In the genomic region with DNA sequence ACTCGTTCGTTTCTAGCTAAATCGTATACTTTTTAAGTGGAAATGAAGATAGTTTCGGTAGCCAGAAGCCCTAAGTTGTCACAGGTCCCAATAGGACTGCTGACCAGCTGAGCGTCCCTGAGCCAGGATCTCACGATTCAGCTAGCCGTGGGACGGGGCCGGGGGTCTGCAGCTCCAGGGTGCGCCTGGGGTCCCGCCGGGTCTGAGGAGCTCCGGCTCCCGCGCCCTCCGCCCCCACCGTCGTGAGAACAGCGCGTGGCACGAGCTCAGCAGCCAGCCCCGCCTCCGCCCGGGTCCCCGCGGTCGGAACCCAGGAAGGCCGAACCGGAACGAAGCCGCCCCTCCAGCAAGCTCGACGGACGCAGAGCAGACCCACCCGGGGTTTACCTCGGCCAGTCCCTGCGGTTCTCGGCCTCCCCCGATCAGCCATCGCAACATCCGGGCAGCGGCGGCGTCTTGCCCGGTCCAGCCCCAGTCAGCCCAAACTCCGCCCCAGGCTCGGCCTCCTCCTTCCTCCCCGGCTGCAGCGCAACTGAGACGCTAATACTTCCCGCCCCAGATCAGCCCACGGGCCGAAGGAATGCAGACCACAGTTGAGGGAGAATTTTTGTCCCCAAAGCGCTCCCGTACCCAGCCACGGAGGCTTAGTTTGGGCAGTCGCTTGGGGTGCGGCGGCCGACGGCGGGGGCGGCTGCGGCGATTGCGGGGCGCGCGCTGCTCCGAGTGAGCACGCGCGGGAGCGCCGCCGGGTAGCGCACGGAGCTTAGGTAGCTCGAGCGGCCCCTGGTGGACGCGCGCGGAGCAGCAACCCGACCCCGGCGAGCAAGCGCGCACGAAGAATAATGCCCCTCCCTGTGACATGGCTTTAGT, we compare ENCODE assay signal across 1 cellular context.
TF ChIP-seq lines count a peak whose summit lies in the region.

A gene with protein sequence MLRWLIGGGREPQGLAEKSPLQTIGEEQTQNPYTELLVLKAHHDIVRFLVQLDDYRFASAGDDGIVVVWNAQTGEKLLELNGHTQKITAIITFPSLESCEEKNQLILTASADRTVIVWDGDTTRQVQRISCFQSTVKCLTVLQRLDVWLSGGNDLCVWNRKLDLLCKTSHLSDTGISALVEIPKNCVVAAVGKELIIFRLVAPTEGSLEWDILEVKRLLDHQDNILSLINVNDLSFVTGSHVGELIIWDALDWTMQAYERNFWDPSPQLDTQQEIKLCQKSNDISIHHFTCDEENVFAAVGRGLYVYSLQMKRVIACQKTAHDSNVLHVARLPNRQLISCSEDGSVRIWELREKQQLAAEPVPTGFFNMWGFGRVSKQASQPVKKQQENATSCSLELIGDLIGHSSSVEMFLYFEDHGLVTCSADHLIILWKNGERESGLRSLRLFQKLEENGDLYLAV (minus strand): TSS at position 534 of the 870 bp plus-strand sequence. CDS start 96 bp downstream, at position 438.

TF ChIP-seq in HepG2, 621 proteins besides CTCF, POLR2A, EP300 and RAD21 (continued from another document and continues in another):
- TF ChIP-seq MAFG (CRISPR knock-in tag; IDR thresholded peaks at IDR 0.05) = no peak
- TF ChIP-seq NR2F1 (CRISPR knock-in tag; IDR thresholded peaks at IDR 0.05) = no peak
- 0 out of 2 replicates have a peak, but pooled peaks have one; percentile 56 for TF ChIP-seq ZFP41 (CRISPR knock-in tag; IDR thresholded peaks at IDR 0.05; ENCODE audit: borderline replicate concordance)
- no peak for TF ChIP-seq NFRKB (IDR thresholded peaks at IDR 0.05)
- TF ChIP-seq, protein P1, sequence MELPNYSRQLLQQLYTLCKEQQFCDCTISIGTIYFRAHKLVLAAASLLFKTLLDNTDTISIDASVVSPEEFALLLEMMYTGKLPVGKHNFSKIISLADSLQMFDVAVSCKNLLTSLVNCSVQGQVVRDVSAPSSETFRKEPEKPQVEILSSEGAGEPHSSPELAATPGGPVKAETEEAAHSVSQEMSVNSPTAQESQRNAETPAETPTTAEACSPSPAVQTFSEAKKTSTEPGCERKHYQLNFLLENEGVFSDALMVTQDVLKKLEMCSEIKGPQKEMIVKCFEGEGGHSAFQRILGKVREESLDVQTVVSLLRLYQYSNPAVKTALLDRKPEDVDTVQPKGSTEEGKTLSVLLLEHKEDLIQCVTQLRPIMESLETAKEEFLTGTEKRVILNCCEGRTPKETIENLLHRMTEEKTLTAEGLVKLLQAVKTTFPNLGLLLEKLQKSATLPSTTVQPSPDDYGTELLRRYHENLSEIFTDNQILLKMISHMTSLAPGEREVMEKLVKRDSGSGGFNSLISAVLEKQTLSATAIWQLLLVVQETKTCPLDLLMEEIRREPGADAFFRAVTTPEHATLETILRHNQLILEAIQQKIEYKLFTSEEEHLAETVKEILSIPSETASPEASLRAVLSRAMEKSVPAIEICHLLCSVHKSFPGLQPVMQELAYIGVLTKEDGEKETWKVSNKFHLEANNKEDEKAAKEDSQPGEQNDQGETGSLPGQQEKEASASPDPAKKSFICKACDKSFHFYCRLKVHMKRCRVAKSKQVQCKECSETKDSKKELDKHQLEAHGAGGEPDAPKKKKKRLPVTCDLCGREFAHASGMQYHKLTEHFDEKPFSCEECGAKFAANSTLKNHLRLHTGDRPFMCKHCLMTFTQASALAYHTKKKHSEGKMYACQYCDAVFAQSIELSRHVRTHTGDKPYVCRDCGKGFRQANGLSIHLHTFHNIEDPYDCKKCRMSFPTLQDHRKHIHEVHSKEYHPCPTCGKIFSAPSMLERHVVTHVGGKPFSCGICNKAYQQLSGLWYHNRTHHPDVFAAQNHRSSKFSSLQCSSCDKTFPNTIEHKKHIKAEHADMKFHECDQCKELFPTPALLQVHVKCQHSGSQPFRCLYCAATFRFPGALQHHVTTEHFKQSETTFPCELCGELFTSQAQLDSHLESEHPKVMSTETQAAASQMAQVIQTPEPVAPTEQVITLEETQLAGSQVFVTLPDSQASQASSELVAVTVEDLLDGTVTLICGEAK (IDR thresholded peaks at IDR 0.05) = no peak
- TF ChIP-seq, protein P1 (CRISPR knock-in tag; IDR thresholded peaks at IDR 0.05) = peak; percentile 72; the same call in 1 of the 2 replicates
- 0 out of 2 replicates have a peak, but pooled peaks have one; percentile 41 for TF ChIP-seq ZZZ3 (CRISPR knock-in tag; IDR thresholded peaks at IDR 0.05; ENCODE audit: borderline replicate concordance)
- TF ChIP-seq, protein P2, sequence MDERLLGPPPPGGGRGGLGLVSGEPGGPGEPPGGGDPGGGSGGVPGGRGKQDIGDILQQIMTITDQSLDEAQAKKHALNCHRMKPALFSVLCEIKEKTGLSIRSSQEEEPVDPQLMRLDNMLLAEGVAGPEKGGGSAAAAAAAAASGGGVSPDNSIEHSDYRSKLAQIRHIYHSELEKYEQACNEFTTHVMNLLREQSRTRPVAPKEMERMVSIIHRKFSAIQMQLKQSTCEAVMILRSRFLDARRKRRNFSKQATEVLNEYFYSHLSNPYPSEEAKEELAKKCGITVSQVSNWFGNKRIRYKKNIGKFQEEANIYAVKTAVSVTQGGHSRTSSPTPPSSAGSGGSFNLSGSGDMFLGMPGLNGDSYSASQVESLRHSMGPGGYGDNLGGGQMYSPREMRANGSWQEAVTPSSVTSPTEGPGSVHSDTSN (CRISPR knock-in tag; IDR thresholded peaks at IDR 0.05) = no peak
- TF ChIP-seq ATF1 (CRISPR knock-in tag; IDR thresholded peaks at IDR 0.05) = no peak
- no peak for TF ChIP-seq ZNF737 (CRISPR knock-in tag; IDR thresholded peaks at IDR 0.05; ENCODE audit: borderline replicate concordance)
- TF ChIP-seq ZNF878 (CRISPR knock-in tag; IDR thresholded peaks at IDR 0.05) = 0 out of 2 replicates have a peak, but pooled peaks have one; percentile 61
- TF ChIP-seq ZNF335 (CRISPR knock-in tag; IDR thresholded peaks at IDR 0.05) = no peak
- TF ChIP-seq, protein P3, sequence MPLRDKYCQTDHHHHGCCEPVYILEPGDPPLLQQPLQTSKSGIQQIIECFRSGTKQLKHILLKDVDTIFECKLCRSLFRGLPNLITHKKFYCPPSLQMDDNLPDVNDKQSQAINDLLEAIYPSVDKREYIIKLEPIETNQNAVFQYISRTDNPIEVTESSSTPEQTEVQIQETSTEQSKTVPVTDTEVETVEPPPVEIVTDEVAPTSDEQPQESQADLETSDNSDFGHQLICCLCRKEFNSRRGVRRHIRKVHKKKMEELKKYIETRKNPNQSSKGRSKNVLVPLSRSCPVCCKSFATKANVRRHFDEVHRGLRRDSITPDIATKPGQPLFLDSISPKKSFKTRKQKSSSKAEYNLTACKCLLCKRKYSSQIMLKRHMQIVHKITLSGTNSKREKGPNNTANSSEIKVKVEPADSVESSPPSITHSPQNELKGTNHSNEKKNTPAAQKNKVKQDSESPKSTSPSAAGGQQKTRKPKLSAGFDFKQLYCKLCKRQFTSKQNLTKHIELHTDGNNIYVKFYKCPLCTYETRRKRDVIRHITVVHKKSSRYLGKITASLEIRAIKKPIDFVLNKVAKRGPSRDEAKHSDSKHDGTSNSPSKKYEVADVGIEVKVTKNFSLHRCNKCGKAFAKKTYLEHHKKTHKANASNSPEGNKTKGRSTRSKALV (CRISPR knock-in tag; IDR thresholded peaks at IDR 0.05) = peak; percentile 61; the same call in 1 of the 2 replicates
- TF ChIP-seq ZNF263 (CRISPR knock-in tag; IDR thresholded peaks at IDR 0.05) = peak; percentile 67; the same call in 1 of the 2 replicates
- no peak for TF ChIP-seq ZNF782 (CRISPR knock-in tag; IDR thresholded peaks at IDR 0.05; ENCODE audit: borderline replicate concordance)
- peak; percentile 66; the same call in 1 of the 2 replicates for TF ChIP-seq ZSCAN29 (CRISPR knock-in tag; conservative IDR thresholded peaks at IDR 0.05)
- no peak for TF ChIP-seq TOE1 (CRISPR knock-in tag; IDR thresholded peaks at IDR 0.05)
- peak; percentile 25 for TF ChIP-seq ZNF331 (CRISPR knock-in tag; IDR thresholded peaks at IDR 0.05)
- TF ChIP-seq ETV5 (CRISPR knock-in tag; IDR thresholded peaks at IDR 0.05; ENCODE audit: borderline replicate concordance) = peak; percentile 69
- TF ChIP-seq ZBTB7A (CRISPR knock-in tag; IDR thresholded peaks at IDR 0.05) = peak; percentile 65
- TF ChIP-seq, protein P4, sequence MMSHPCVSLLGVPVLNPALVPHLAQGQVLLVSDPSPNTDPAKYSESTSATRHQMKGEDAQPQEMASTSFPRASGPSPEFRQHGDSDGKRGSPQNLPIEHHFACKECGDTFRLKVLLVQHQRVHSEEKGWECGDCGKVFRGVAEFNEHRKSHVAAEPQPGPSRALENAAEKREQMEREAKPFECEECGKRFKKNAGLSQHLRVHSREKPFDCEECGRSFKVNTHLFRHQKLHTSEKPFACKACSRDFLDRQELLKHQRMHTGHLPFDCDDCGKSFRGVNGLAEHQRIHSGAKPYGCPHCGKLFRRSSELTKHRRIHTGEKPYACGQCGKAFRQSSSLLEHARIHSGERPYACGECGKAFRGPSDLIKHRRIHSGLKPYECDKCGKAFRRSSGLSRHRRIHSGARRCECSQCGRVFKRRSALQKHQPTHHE (CRISPR knock-in tag; IDR thresholded peaks at IDR 0.05; ENCODE audit: borderline replicate concordance) = 0 out of 2 replicates have a peak, but pooled peaks have one; percentile 63
- TF ChIP-seq ZFP1 (CRISPR knock-in tag; IDR thresholded peaks at IDR 0.05) = no peak
- no peak for TF ChIP-seq ZNF672 (CRISPR knock-in tag; IDR thresholded peaks at IDR 0.05)
- TF ChIP-seq MEF2D (CRISPR knock-in tag; IDR thresholded peaks at IDR 0.05) = 0 out of 2 replicates have a peak, but pooled peaks have one; percentile 48
- TF ChIP-seq HDAC2 (CRISPR knock-in tag; IDR thresholded peaks at IDR 0.05) = peak; percentile 43
- peak; percentile 88 for TF ChIP-seq TOPORS (CRISPR knock-in tag; IDR thresholded peaks at IDR 0.05)
- peak; percentile 67 for TF ChIP-seq GATAD1 (CRISPR knock-in tag; IDR thresholded peaks at IDR 0.05)
- no peak for TF ChIP-seq TCF7 (IDR thresholded peaks at IDR 0.05; ENCODE audit: low read depth)
- TF ChIP-seq, protein P5, sequence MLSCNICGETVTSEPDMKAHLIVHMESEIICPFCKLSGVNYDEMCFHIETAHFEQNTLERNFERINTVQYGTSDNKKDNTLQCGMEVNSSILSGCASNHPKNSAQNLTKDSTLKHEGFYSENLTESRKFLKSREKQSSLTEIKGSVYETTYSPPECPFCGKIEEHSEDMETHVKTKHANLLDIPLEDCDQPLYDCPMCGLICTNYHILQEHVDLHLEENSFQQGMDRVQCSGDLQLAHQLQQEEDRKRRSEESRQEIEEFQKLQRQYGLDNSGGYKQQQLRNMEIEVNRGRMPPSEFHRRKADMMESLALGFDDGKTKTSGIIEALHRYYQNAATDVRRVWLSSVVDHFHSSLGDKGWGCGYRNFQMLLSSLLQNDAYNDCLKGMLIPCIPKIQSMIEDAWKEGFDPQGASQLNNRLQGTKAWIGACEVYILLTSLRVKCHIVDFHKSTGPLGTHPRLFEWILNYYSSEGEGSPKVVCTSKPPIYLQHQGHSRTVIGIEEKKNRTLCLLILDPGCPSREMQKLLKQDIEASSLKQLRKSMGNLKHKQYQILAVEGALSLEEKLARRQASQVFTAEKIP (CRISPR knock-in tag; IDR thresholded peaks at IDR 0.05; ENCODE audit: borderline replicate concordance) = no peak
- TF ChIP-seq, protein P6, sequence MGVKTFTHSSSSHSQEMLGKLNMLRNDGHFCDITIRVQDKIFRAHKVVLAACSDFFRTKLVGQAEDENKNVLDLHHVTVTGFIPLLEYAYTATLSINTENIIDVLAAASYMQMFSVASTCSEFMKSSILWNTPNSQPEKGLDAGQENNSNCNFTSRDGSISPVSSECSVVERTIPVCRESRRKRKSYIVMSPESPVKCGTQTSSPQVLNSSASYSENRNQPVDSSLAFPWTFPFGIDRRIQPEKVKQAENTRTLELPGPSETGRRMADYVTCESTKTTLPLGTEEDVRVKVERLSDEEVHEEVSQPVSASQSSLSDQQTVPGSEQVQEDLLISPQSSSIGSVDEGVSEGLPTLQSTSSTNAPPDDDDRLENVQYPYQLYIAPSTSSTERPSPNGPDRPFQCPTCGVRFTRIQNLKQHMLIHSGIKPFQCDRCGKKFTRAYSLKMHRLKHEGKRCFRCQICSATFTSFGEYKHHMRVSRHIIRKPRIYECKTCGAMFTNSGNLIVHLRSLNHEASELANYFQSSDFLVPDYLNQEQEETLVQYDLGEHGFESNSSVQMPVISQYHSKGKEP (CRISPR knock-in tag; IDR thresholded peaks at IDR 0.05) = 0 out of 2 replicates have a peak, but pooled peaks have one; percentile 3
- no peak for TF ChIP-seq GTF3A (CRISPR knock-in tag; conservative IDR thresholded peaks at IDR 0.05)
- TF ChIP-seq AKAP8 (CRISPR knock-in tag; IDR thresholded peaks at IDR 0.05) = peak; percentile 63; the same call in 1 of the 2 replicates
- TF ChIP-seq, protein P7, sequence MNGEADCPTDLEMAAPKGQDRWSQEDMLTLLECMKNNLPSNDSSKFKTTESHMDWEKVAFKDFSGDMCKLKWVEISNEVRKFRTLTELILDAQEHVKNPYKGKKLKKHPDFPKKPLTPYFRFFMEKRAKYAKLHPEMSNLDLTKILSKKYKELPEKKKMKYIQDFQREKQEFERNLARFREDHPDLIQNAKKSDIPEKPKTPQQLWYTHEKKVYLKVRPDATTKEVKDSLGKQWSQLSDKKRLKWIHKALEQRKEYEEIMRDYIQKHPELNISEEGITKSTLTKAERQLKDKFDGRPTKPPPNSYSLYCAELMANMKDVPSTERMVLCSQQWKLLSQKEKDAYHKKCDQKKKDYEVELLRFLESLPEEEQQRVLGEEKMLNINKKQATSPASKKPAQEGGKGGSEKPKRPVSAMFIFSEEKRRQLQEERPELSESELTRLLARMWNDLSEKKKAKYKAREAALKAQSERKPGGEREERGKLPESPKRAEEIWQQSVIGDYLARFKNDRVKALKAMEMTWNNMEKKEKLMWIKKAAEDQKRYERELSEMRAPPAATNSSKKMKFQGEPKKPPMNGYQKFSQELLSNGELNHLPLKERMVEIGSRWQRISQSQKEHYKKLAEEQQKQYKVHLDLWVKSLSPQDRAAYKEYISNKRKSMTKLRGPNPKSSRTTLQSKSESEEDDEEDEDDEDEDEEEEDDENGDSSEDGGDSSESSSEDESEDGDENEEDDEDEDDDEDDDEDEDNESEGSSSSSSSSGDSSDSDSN (CRISPR knock-in tag; IDR thresholded peaks at IDR 0.05) = peak; percentile 99
- TF ChIP-seq SNAPC2 (CRISPR knock-in tag; IDR thresholded peaks at IDR 0.05) = 0 out of 2 replicates have a peak, but pooled peaks have one; percentile 74
- TF ChIP-seq ZNF549 (CRISPR knock-in tag; IDR thresholded peaks at IDR 0.05) = no peak
